ENCODE assay signal across 9 cellular contexts in genomic region chr3:16600771-16601538, GRCh38. TPM values are rescaled to one million over a fixed set of nuclear protein-coding genes. Genes with fewer than 3 reads are reported as not detected.
A peak's percentile ranks its signal among the peaks of the same experiment; 100 is the strongest.
DNase-seq lines count a peak whose midpoint lies in the region; ATAC-seq and TF ChIP-seq lines count a peak whose summit lies in the region.
"Had no signal": no experiment of that assay in that cellular context is flagged by ENCODE, and none has a peak within 500 bp of the region (broad histone marks: within the 10 kb centered on the region; RNA-seq: fewer than 3 reads in every experiment).

No MANE protein-coding gene starts in this region.

- H3K4me1 ChIP-seq in heart right ventricle: peaks cover 0 to 6% (median 4%) of the 10 kb centered on the region in 9 donors

- DNase-seq in NK-92 treated with Interleukin-12 subunit alpha and Interleukin-12 subunit beta, amount 100 ng/mL, for 24 hours (lab: John Stamatoyannopoulos, UW): peak; percentile 49
- DNase-seq in NK-92 (lab: John Stamatoyannopoulos, UW; ENCODE audit: unreplicated experiment) (no peak), NCI-H1092 treated with DMSO at 0.1 percent for 48 hours (lab: John Stamatoyannopoulos, UW) (peak; percentile 24), T follicular helper cell (ENCODE audit: low read depth) (peak; percentile 73), amniotic epithelial cell (ENCODE audit: low read depth) (peak; percentile 68), heart right ventricle (peak; percentile 74 to 82), renal cortical epithelial cell (ENCODE audit: low read depth) (peak; percentile 72)

- intact Hi-C loops in heart right ventricle (cut with DNase I): loop anchor here (1.0 to 10.0 kb wide), 15 partner anchors 274 to 1240 kb away; partner anchors contain the start of gene PLCL2 (in 5 of the 10)

- peak overlapping the region in 1 of 10 donors; percentile 8 for H3K4me3 ChIP-seq in heart right ventricle

- ATAC-seq in heart right ventricle (peak in 6 of 8 donors; percentile 49 to 83 (median 66)), GM19455 (IDR thresholded peaks at IDR 0.05; ENCODE audit: unreplicated experiment) (no peak)

- WGBS in heart right ventricle, 2 donors: 6 to 9% methylated on average over 7 of the region's 7 CpGs

- peak; percentile 62 to 94 (median 89) for TF ChIP-seq CTCF in heart right ventricle (IDR thresholded peaks at IDR 0.05)

- no peaks in the 10 kb centered on the region for H3K27me3 ChIP-seq in heart right ventricle

- H3K9me3 ChIP-seq in heart right ventricle: peaks cover 0 to 7% (median 0%) of the 10 kb centered on the region in 11 donors

- H3K27ac ChIP-seq in heart right ventricle: no peak overlapping the region

- H3K36me3 ChIP-seq in heart right ventricle: no peaks in the 10 kb centered on the region

RNA-seq across cellular contexts. Expression of gene DAZL, which starts 4.3 kb away (rescaled TPM):
- total RNA-seq in heart right ventricle: not detected
- not detected for polyA plus RNA-seq in heart right ventricle
- 0.17 TPM in 1 of 2 replicates, not detected in the other for total RNA-seq in renal cortical epithelial cell
- total RNA-seq: subcutaneous adipose tissue had no signal
